In the genomic region with DNA sequence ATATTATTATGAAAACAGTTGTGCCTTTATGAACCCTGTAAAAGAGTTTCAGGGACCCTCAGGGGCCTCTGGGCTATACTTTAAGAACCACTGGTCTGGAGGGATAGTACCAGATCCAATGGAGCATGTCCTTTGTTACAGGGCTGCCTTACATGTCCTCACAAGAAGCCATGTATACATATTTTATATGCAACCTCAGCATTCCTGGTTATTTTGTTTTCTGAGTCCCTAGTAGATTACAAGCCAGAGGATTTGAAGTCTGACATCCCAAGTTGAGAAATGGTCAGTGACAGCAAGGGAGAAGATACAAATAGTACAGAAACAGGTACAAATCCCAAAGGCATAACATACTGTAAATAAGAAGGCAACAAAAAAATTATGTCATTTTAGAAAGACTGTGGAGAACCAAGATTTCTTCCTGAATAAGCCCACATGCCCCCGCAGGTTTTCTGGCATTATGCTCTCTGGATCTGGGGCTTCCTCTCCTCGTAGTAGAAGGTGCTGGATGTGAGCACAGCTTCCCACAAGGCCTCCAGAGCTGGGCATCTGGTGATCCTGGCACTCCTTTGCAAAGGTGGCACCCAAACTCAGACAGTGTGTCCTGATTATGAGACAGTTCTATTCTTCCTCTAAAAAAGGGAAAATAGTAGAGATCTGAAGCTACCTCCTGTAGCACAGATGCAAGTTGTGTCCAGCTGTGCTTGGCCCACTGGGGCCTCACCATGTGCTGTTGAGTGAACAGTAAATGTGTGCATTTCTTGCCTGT, we compare ENCODE assay signal across 1 cellular context.
TF ChIP-seq lines count a peak whose summit lies in the region.

No MANE protein-coding gene starts in this region.

TF ChIP-seq in H1, 55 proteins besides CTCF, POLR2A, EP300 and RAD21:
- TF ChIP-seq MAFK (IDR thresholded peaks at IDR 0.05; ENCODE audit: low read depth, low read length) (0 out of 2 replicates have a peak, but pooled peaks have one; percentile 30), SAP30 (IDR thresholded peaks at IDR 0.05; ENCODE audit: insufficient read depth, insufficient replicate concordance, low read length) (no peak)
TF ChIP-seq in H1: peak in this region for 1.
